ENCODE assay signal across 23 cellular contexts in the genomic region with DNA sequence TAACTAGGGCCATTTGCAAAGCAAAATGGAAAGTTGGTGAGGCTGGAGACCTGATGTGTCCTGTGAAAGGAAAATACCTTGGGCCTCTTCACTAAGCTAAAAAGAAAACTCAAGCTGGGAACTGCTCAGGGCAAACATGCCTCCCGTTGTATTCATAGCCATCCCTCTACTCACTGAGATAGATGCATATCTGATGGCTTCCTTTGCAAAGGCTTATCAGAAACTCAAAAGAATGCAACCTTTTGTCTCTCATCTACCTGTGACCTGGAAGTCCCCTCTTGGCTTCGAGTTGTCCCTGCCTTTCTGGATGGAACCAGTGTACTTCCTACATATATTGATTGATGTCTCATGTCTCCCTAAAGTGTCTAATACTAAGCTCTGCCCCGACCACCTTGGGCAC.
"Had no signal": no experiment of that assay in that cellular context is flagged by ENCODE, and none has a peak within 500 bp of the region (broad histone marks: within the 10 kb centered on the region; RNA-seq: fewer than 3 reads in every experiment).

No MANE protein-coding gene starts in this region.

- H3K36me3 Mint-ChIP-seq: natural killer cell treated with Interleukin-12 subunit alpha and Interleukin-12 subunit beta and Interleukin-15 and Interleukin-18, amount 100 ng/mL, for 72 hours; stimulated activated memory B cell treated with anti-CD40 and anti-IgM and Interleukin-4, amounts not matched to agents 10 μg/mL and 1 μg/mL and 100 μg/mL, for 72 hours had no signal

- DNase-seq: islet precursor cell; left ventricle myocardium inferior; midbrain; mucosa of descending colon; naive thymus-derived CD4-positive, alpha-beta T cell; nucleus accumbens; ovary; right lobe of liver; stimulated activated CD4-positive, alpha-beta T cell treated with anti-CD3 and anti-CD28 coated beads, Interleukin-1b, Interleukin-23, amount 100 ng/mL, for 48 hours; stimulated activated CD4-positive, alpha-beta T cell treated with anti-CD3 and anti-CD28 coated beads, Interleukin-2, amount 100 ng/mL, for 48 hours; stimulated activated CD4-positive, alpha-beta T cell treated with anti-CD3 and anti-CD28 coated beads, Interleukin-4, amount 100 ng/mL, for 4 hours; stimulated activated CD8-positive, alpha-beta memory T cell treated with anti-CD3 and anti-CD28 coated beads, Interleukin-4, amount 100 ng/mL, for 48 hours; stimulated activated naive CD4-positive, alpha-beta T cell treated with Interleukin-2 at 50 U/mL for 16 hours; stimulated activated naive CD8-positive, alpha-beta T cell treated with anti-CD3 and anti-CD28 coated beads, Interleukin-15, amount 100 ng/mL, for 72 hours; substantia nigra; upper lobe of right lung had no signal

- H3K4me3 ChIP-seq: left ventricle myocardium inferior, lung, mucosa of descending colon, ovary, right atrium auricular region, right lobe of liver, smooth muscle cell, tibial nerve, upper lobe of right lung had no signal

- H3K27me3 Mint-ChIP-seq: stimulated activated memory B cell treated with anti-CD40 and anti-IgM and Interleukin-4, amounts not matched to agents 10 μg/mL and 1 μg/mL and 100 μg/mL, for 72 hours had no signal

- H3K27ac ChIP-seq: left ventricle myocardium inferior, ovary, right atrium auricular region, right lobe of liver, tibial nerve, upper lobe of right lung had no signal

- H3K27ac Mint-ChIP-seq: progenitor cell of endocrine pancreas; stimulated activated memory B cell treated with anti-CD40 and anti-IgM and Interleukin-4, amounts not matched to agents 10 μg/mL and 1 μg/mL and 100 μg/mL, for 72 hours; stimulated activated naive CD8-positive, alpha-beta T cell treated with anti-CD3 and anti-CD28 coated beads, Interleukin-15, amount 100 ng/mL, for 72 hours had no signal

- H3K4me1 ChIP-seq: left ventricle myocardium inferior, right atrium auricular region, right lobe of liver, upper lobe of right lung had no signal

- H3K4me2 ChIP-seq: smooth muscle cell had no signal

- H3K9me3 Mint-ChIP-seq: natural killer cell treated with Interleukin-12 subunit alpha and Interleukin-12 subunit beta and Interleukin-15 and Interleukin-18, amount 100 ng/mL, for 72 hours; stimulated activated naive CD8-positive, alpha-beta T cell treated with anti-CD3 and anti-CD28 coated beads, Interleukin-15, amount 100 ng/mL, for 72 hours had no signal

- H3K4me3 Mint-ChIP-seq: naive thymus-derived CD4-positive, alpha-beta T cell; natural killer cell treated with Interleukin-12 subunit alpha and Interleukin-12 subunit beta and Interleukin-15 and Interleukin-18, amount 100 ng/mL, for 72 hours; stimulated activated memory B cell treated with anti-CD40 and anti-IgM and Interleukin-4, amounts not matched to agents 10 μg/mL and 1 μg/mL and 100 μg/mL, for 72 hours; stimulated activated naive CD8-positive, alpha-beta T cell treated with anti-CD3 and anti-CD28 coated beads, Interleukin-15, amount 100 ng/mL, for 72 hours had no signal

- H3K36me3 ChIP-seq: left ventricle myocardium inferior, ovary, right atrium auricular region, right lobe of liver, tibial nerve, upper lobe of right lung had no signal

- ATAC-seq: naive thymus-derived CD4-positive, alpha-beta T cell; natural killer cell treated with Interleukin-12 subunit alpha and Interleukin-12 subunit beta and Interleukin-15 and Interleukin-18, amount 100 ng/mL, for 72 hours; right lobe of liver; stimulated activated memory B cell treated with anti-CD40 and anti-IgM and Interleukin-4, amounts not matched to agents 10 μg/mL and 1 μg/mL and 100 μg/mL, for 72 hours; stimulated activated naive CD8-positive, alpha-beta T cell treated with anti-CD3 and anti-CD28 coated beads, Interleukin-15, amount 100 ng/mL, for 72 hours had no signal

- H3K9me3 ChIP-seq: left ventricle myocardium inferior, mucosa of descending colon, ovary, right atrium auricular region, right lobe of liver, upper lobe of right lung had no signal

- H3K27me3 ChIP-seq: ovary, right atrium auricular region, right lobe of liver, tibial nerve, upper lobe of right lung had no signal
